In genomic region chr17:37432671-37433070, GRCh38 we compare ENCODE assay signal across 36 cellular contexts. TPM values are rescaled to one million over a fixed set of nuclear protein-coding genes. Genes with fewer than 3 reads are reported as not detected.
"Had no signal": no experiment of that assay in that cellular context is flagged by ENCODE, and none has a peak within 500 bp of the region (broad histone marks: within the 10 kb centered on the region; RNA-seq: fewer than 3 reads in every experiment).

No MANE protein-coding gene starts in this region.

- H3K4me2 ChIP-seq: neural progenitor cell, smooth muscle cell had no signal

- H3K27ac Mint-ChIP-seq: natural killer cell; nephron; neural progenitor cell; progenitor cell of endocrine pancreas; stimulated activated memory B cell treated with anti-CD40 and anti-IgM and Interleukin-4, amounts not matched to agents 10 μg/mL and 1 μg/mL and 100 μg/mL, for 72 hours had no signal

- DNase-seq: natural killer cell; occipital lobe; ovary; posterior cingulate gyrus; psoas muscle; right cardiac atrium; spleen; stimulated activated CD4-positive, alpha-beta T cell treated with anti-CD3 and anti-CD28 coated beads, Interleukin-12 subunit alpha, Interleukin-12 subunit beta, amount 100 ng/mL, for 4 hours; stimulated activated CD4-positive, alpha-beta T cell treated with anti-CD3 and anti-CD28 coated beads, Interleukin-1b, Interleukin-23, amount 100 ng/mL, for 48 hours; stimulated activated CD4-positive, alpha-beta T cell treated with anti-CD3 and anti-CD28 coated beads, Interleukin-4, amount 100 ng/mL, for 1 hour; stimulated activated CD4-positive, alpha-beta T cell treated with anti-CD3 and anti-CD28 coated beads, Interleukin-4, amount 100 ng/mL, for 4 hours; stimulated activated CD8-positive, alpha-beta memory T cell treated with anti-CD3 and anti-CD28 coated beads, Interleukin-4, amount 100 ng/mL, for 48 hours; stimulated activated naive CD4-positive, alpha-beta T cell; stimulated activated naive CD8-positive, alpha-beta T cell treated with anti-CD3 and anti-CD28 coated beads, Interleukin-15, amount 100 ng/mL, for 72 hours; stimulated activated naive CD8-positive, alpha-beta T cell treated with anti-CD3 and anti-CD28 coated beads, Interleukin-15, Interleukin-2, amounts not matched to agents 100 U/mL and 50 U/mL, for 24 hours; substantia nigra; testis; tibial artery; trophoblast cell; upper lobe of left lung had no signal

- H3K27me3 ChIP-seq: neural progenitor cell, ovary, spleen, suprapubic skin, testis, tibial artery, upper lobe of left lung, vagina had no signal

- H3K4me1 ChIP-seq: neural progenitor cell, parathyroid adenoma, spleen, testis, upper lobe of left lung had no signal

- H3K4me3 ChIP-seq: neural progenitor cell, ovary, psoas muscle, skin epidermis, smooth muscle cell, spleen, suprapubic skin, testis, tibial artery, upper lobe of left lung, vagina had no signal

- H3K27ac ChIP-seq: neural progenitor cell, ovary, parathyroid adenoma, psoas muscle, skin epidermis, spleen, suprapubic skin, testis, upper lobe of left lung, vagina had no signal

- H2AFZ ChIP-seq: neural progenitor cell, parathyroid adenoma had no signal

- H3K9ac ChIP-seq: neural progenitor cell, parathyroid adenoma had no signal

- H3K27me3 Mint-ChIP-seq: progenitor cell of endocrine pancreas; stimulated activated memory B cell treated with anti-CD40 and anti-IgM and Interleukin-4, amounts not matched to agents 10 μg/mL and 1 μg/mL and 100 μg/mL, for 72 hours; stimulated activated naive CD8-positive, alpha-beta T cell treated with anti-CD3 and anti-CD28 coated beads, Interleukin-15, amount 100 ng/mL, for 72 hours had no signal

- H3K4me1 Mint-ChIP-seq: nephron, neural progenitor cell had no signal

- H3K9me3 Mint-ChIP-seq: natural killer cell; nephron; neural progenitor cell; stimulated activated memory B cell treated with anti-CD40 and anti-IgM and Interleukin-4, amounts not matched to agents 10 μg/mL and 1 μg/mL and 100 μg/mL, for 72 hours; stimulated activated naive CD8-positive, alpha-beta T cell treated with anti-CD3 and anti-CD28 coated beads, Interleukin-15, amount 100 ng/mL, for 72 hours had no signal

- ATAC-seq: natural killer cell; psoas muscle; right cardiac atrium; sciatic nerve; stimulated activated memory B cell treated with anti-CD40 and anti-IgM and Interleukin-4, amounts not matched to agents 10 μg/mL and 1 μg/mL and 100 μg/mL, for 72 hours; stimulated activated naive CD8-positive, alpha-beta T cell treated with anti-CD3 and anti-CD28 coated beads, Interleukin-15, amount 100 ng/mL, for 72 hours; stimulated activated naive CD8-positive, alpha-beta T cell treated with anti-CD3 and anti-CD28 coated beads, Interleukin-15, Interleukin-2, amounts not matched to agents 100 U/mL and 50 U/mL, for 24 hours had no signal

- H3K36me3 Mint-ChIP-seq: natural killer cell had no signal

- H3K36me3 ChIP-seq: ovary had no signal

- H3K79me2 ChIP-seq: parathyroid adenoma had no signal

- H3K9me3 ChIP-seq: ovary, psoas muscle, spleen, suprapubic skin, testis, tibial artery, upper lobe of left lung, vagina had no signal

- H3K4me3 Mint-ChIP-seq: natural killer cell; nephron; neural progenitor cell; stimulated activated memory B cell treated with anti-CD40 and anti-IgM and Interleukin-4, amounts not matched to agents 10 μg/mL and 1 μg/mL and 100 μg/mL, for 72 hours; stimulated activated naive CD8-positive, alpha-beta T cell treated with anti-CD3 and anti-CD28 coated beads, Interleukin-15, amount 100 ng/mL, for 72 hours had no signal

- FAIRE-seq: urothelium cell line had no signal

RNA-seq across cellular contexts. Expression of gene C17orf78, which starts 56.9 kb away (rescaled TPM):
- total RNA-seq: natural killer cell, occipital lobe, osteoblast, ovary, progenitor cell of endocrine pancreas, psoas muscle, renal cortical epithelial cell, right cardiac atrium, sciatic nerve, smooth muscle cell, spleen, suprapubic skin, upper lobe of left lung, ureter, vagina had no signal
- polyA plus RNA-seq: neural cell, ovary, right cardiac atrium, smooth muscle cell, spleen, thymus had no signal
